ENCODE assay signal across 21 cellular contexts in the genomic region with DNA sequence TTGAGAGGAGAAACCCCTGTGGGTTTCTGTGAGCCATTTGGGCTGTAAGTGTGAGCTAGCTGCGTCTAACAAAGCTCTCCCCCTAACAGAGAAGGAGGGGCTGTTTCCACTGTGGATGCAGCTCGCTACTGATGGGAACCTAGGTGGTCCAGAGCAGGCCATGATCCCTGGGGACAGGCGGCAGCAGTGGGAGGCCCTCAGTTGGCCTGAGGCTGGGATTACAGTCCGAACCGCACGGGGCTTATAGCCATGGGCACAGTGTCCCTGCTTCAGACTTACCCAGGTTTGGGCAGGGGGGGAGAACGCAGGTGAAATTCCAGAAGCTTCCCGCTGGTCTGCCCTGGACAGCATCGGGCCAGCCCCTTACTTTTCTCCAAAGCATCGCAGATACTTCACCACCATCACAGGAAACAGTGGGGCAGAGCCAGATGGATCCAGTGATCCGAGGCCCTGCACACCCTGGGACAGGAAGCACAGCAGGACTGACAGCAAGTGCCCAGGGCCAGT.
A peak's percentile ranks its signal among the peaks of the same experiment; 100 is the strongest.
DNase-seq lines count a peak whose midpoint lies in the region; ATAC-seq, FAIRE-seq and TF ChIP-seq lines count a peak whose summit lies in the region.
"Had no signal": no experiment of that assay in that cellular context is flagged by ENCODE, and none has a peak within 500 bp of the region (broad histone marks: within the 10 kb centered on the region; RNA-seq: fewer than 3 reads in every experiment).

No MANE protein-coding gene starts in this region.

- H3K79me2 ChIP-seq in H9 (ENCODE audit: insufficient read depth, low read length) = no peaks in the 10 kb centered on the region

- no peak overlapping the region; the same call in 1 of the 2 replicates for H3K14ac ChIP-seq in H9 (ENCODE audit: insufficient read depth, low read length)
- H3K14ac ChIP-seq in neuronal stem cell (ENCODE audit: low read length) = no peak overlapping the region

- no peak for ATAC-seq in HG02870 (IDR thresholded peaks at IDR 0.05; ENCODE audit: unreplicated experiment)
- ATAC-seq in HG03045 (IDR thresholded peaks at IDR 0.05; ENCODE audit: unreplicated experiment) = no peak
- ATAC-seq: GM23338, T-cell had no signal

- H3K4me3 ChIP-seq in BLaER1 (peak overlapping the region; percentile 35), neuronal stem cell (ENCODE audit: low read length in 2 of 2) (no peak overlapping the region), kidney (ENCODE audit: low read length in 2 of 2) (no peak overlapping the region)
- H3K4me3 ChIP-seq: GM23338, SJSA1 had no signal

- H2AK5ac ChIP-seq in H9 (ENCODE audit: insufficient read length, low read length) (no peak overlapping the region), neuronal stem cell (ENCODE audit: low read depth, low read length) (no peak overlapping the region)

- H4K20me1 ChIP-seq in BLaER1 = no peaks in the 10 kb centered on the region
- H4K20me1 ChIP-seq in H9 (ENCODE audit: control insufficient read depth, insufficient read depth, insufficient read length) = no peaks in the 10 kb centered on the region

- H4K8ac ChIP-seq in H9 (replicated peaks; ENCODE audit: insufficient read length, low read depth, low read length) (no peak overlapping the region), neuronal stem cell (ENCODE audit: low read depth, low read length) (no peak overlapping the region)

- no peak overlapping the region for H4K5ac ChIP-seq in H9 (ENCODE audit: insufficient read length, low read depth, low read length)

- H3K4me2 ChIP-seq in BLaER1 (peak overlapping the region; percentile 93), H9 (ENCODE audit: insufficient read depth, insufficient read length, low read length) (no peak overlapping the region), neuronal stem cell (ENCODE audit: insufficient read depth, low read length, poor library complexity, severe bottlenecking) (no peak overlapping the region)
- H3K4me2 ChIP-seq: GM23338 had no signal

- WGBS in H9 (ENCODE audit: extremely low coverage, insufficient read length, low lambda C conversion rate) = no CpG with 5 or more reads among the region's 11 CpGs
- no CpG with 5 or more reads among the region's 11 CpGs for WGBS in neuronal stem cell (ENCODE audit: extremely low coverage in 2 of 2, insufficient read length in 2 of 2, insufficient replicate concordance in 1 of 2), 2 donors

- H3K9me3 Mint-ChIP-seq in H9 (no peaks in the 10 kb centered on the region), brain (peaks cover 0 to 5% (median 0%) of the 10 kb centered on the region in 5 experiments)
- H3K9me3 Mint-ChIP-seq: CD4-positive, alpha-beta T cell; GM23338; T-cell had no signal

- H3K4me1 Mint-ChIP-seq in H9 = peaks cover 5 to 9% of the 10 kb centered on the region in 2 experiments
- peaks cover 68% of the 10 kb centered on the region for H3K4me1 Mint-ChIP-seq in brain
- H3K4me1 Mint-ChIP-seq: T-cell had no signal

- no peak overlapping the region for H2BK12ac ChIP-seq in H9 (ENCODE audit: insufficient read length, low read depth, low read length)
- no peak overlapping the region for H2BK12ac ChIP-seq in neuronal stem cell (ENCODE audit: low read length)

- H4K91ac ChIP-seq in H9 (ENCODE audit: insufficient read length, low read depth, low read length) = no peak overlapping the region
- no peak overlapping the region for H4K91ac ChIP-seq in neuronal stem cell (ENCODE audit: low read depth, low read length, poor library complexity)

- H3K27me3 ChIP-seq in BLaER1 = no peaks in the 10 kb centered on the region
- H3K27me3 ChIP-seq in H9 (ENCODE audit: insufficient read depth, low read length) = no peaks in the 10 kb centered on the region
- H3K27me3 ChIP-seq in neuronal stem cell (ENCODE audit: control insufficient read depth in 3 of 3, insufficient read depth in 3 of 3, low read depth in 1 of 3, low read length in 3 of 3) = peaks cover 0 to 2% (median 0%) of the 10 kb centered on the region in 3 experiments
- H3K27me3 ChIP-seq: SJSA1 had no signal

- no peak overlapping the region for H3K23ac ChIP-seq in H9 (ENCODE audit: insufficient read length, low read depth, low read length)
- H3K23ac ChIP-seq in neuronal stem cell (ENCODE audit: low read depth, low read length, poor library complexity) = peak overlapping the region; percentile 2

- no peaks in the 10 kb centered on the region for H3K23me2 ChIP-seq in H9 (ENCODE audit: insufficient read length, low read depth, low read length, poor library complexity, severe bottlenecking)

- no peak overlapping the region for H3K4ac ChIP-seq in H9 (ENCODE audit: low read depth, low read length)
- no peak overlapping the region for H3K4ac ChIP-seq in neuronal stem cell (ENCODE audit: low read length)

- no peak overlapping the region for H2BK120ac ChIP-seq in H9 (ENCODE audit: low read depth, low read length, poor library complexity, severe bottlenecking)
- no peak overlapping the region for H2BK120ac ChIP-seq in neuronal stem cell (ENCODE audit: low read depth, low read length)

- no peaks in the 10 kb centered on the region; a peak in 1 of 7 replicates for H3K36me3 Mint-ChIP-seq in H9 (ENCODE audit: insufficient read depth in 1 of 3, low read depth in 3 of 3)
- H3K36me3 Mint-ChIP-seq in brain = no peaks in the 10 kb centered on the region

- H3K4me1 ChIP-seq in BLaER1 (peaks cover 100% of the 10 kb centered on the region), H9 (ENCODE audit: insufficient read depth, low read length) (no peaks in the 10 kb centered on the region), neuronal stem cell (ENCODE audit: control insufficient read depth in 2 of 2, insufficient read depth in 1 of 2, low read depth in 1 of 2, low read length in 2 of 2) (peaks cover 4% of the 10 kb centered on the region in 2 donors), kidney (ENCODE audit: control insufficient read depth in 1 of 2, insufficient read depth in 1 of 2, low read depth in 1 of 2, low read length in 2 of 2) (peaks cover 3 to 7% of the 10 kb centered on the region in 2 donors)

- H3K36me3 ChIP-seq in BLaER1 (no peaks in the 10 kb centered on the region), neuronal stem cell (replicated peaks in 1 of 2; ENCODE audit: control insufficient read depth in 2 of 2, insufficient read depth in 2 of 2, low read length in 2 of 2) (no peaks in the 10 kb centered on the region), kidney (ENCODE audit: control insufficient read depth in 1 of 2, insufficient read depth in 2 of 2, low read length in 2 of 2) (no peaks in the 10 kb centered on the region)
- H3K36me3 ChIP-seq: SJSA1 had no signal

- peak overlapping the region; percentile 57 for H3K9ac ChIP-seq in BLaER1
- H3K9ac ChIP-seq in H9 (ENCODE audit: extremely low read depth, insufficient read length, low read length) = no peak overlapping the region
- no peak overlapping the region for H3K9ac ChIP-seq in neuronal stem cell (ENCODE audit: low read depth, low read length, poor library complexity)
- H3K9ac ChIP-seq in kidney (ENCODE audit: low read length in 2 of 2) = no peak overlapping the region

- H2BK20ac ChIP-seq in H9 (ENCODE audit: low read depth, low read length, poor library complexity, severe bottlenecking) = no peak overlapping the region

- H3K4me3 Mint-ChIP-seq in H9 = no peak overlapping the region
- no peak overlapping the region for H3K4me3 Mint-ChIP-seq in brain
- H3K4me3 Mint-ChIP-seq: CD4-positive, alpha-beta T cell; GM23338; T-cell had no signal

- H2BK5ac ChIP-seq in H9 (ENCODE audit: insufficient read length, low read length) (no peak overlapping the region), neuronal stem cell (ENCODE audit: low read length) (no peak overlapping the region)

- peak overlapping the region in 2 of 3 experiments; percentile 14 to 65; a peak in 1 of 7 replicates for H3K27ac Mint-ChIP-seq in H9
- H3K27ac Mint-ChIP-seq in brain = peak overlapping the region in 3 of 5 experiments; percentile 30 to 76 (median 73)
- H3K27ac Mint-ChIP-seq: CD4-positive, alpha-beta T cell; GM23338; T-cell had no signal

- no peaks in the 10 kb centered on the region for H3K79me1 ChIP-seq in H9 (ENCODE audit: insufficient read depth, low read depth, low read length, poor library complexity, severe bottlenecking)
- no peaks in the 10 kb centered on the region for H3K79me1 ChIP-seq in neuronal stem cell (ENCODE audit: low read depth, low read length)

- TF ChIP-seq CTCF in H9 (conservative IDR thresholded peaks at IDR 0.05) = no peak
- TF ChIP-seq CTCF in brain (conservative IDR thresholded peaks at IDR 0.05) = no peak
- TF ChIP-seq CTCF in kidney (IDR thresholded peaks at IDR 0.05; ENCODE audit: borderline replicate concordance, extremely low read depth, insufficient read depth) = no peak

- H2BK15ac ChIP-seq in H9 (ENCODE audit: low read depth, low read length) (no peak overlapping the region), neuronal stem cell (ENCODE audit: low read length) (no peak overlapping the region)

- no peak overlapping the region for H3K56ac ChIP-seq in H9 (ENCODE audit: insufficient read length, low read depth, low read length)

- DNase-seq in H9 (no peak), neuronal stem cell (ENCODE audit: low spot score) (no peak), RCC 7860 (ENCODE audit: low spot score) (no peak), kidney (no peak)
- DNase-seq: CD4-positive, alpha-beta T cell; COR-L47; GF-D8; HCEC 1CT; Karpas-422; MV-4-11; NCI-H146; NCI-H1930; NCI-H524; T-cell had no signal

- H3T11ph ChIP-seq in H9 (ENCODE audit: low read length) = no peak overlapping the region

- H3K18ac ChIP-seq in H9 (ENCODE audit: insufficient read length, low read depth, low read length) (no peak overlapping the region), neuronal stem cell (ENCODE audit: low read length) (peak overlapping the region; percentile 59)

- intact Hi-C loops in kidney (cut with DNase I) = no loop called here

- H2AFZ ChIP-seq in H9 (ENCODE audit: low read length) (no peak overlapping the region), neuronal stem cell (ENCODE audit: low read length) (no peak overlapping the region)
- H2AFZ ChIP-seq: GM23338 had no signal

- no peak for FAIRE-seq in RCC 7860 (lab: Jason Lieb, UNC)
- no peak for FAIRE-seq in kidney (lab: Jason Lieb, UNC)
- FAIRE-seq: GM12891 had no signal

- H3K27ac ChIP-seq in BLaER1 (peak overlapping the region; percentile 92), H9 (ENCODE audit: insufficient read length, low read depth, low read length) (no peak overlapping the region), neuronal stem cell (replicated peaks; ENCODE audit: low read length) (no peak overlapping the region), kidney (ENCODE audit: low read depth in 2 of 2, low read length in 2 of 2) (no peak overlapping the region)
- H3K27ac ChIP-seq: SJSA1 had no signal

- H3K9me3 ChIP-seq in BLaER1 (no peaks in the 10 kb centered on the region), H9 (ENCODE audit: control insufficient read depth, low read depth, low read length) (no peaks in the 10 kb centered on the region), neuronal stem cell (replicated peaks in 1 of 2; ENCODE audit: control insufficient read depth in 2 of 2, insufficient read depth in 1 of 2, low read depth in 1 of 2, low read length in 2 of 2) (peaks cover 0 to 2% of the 10 kb centered on the region in 2 donors), kidney (ENCODE audit: control insufficient read depth in 1 of 2, low read length in 2 of 2) (no peaks in the 10 kb centered on the region)
- H3K9me3 ChIP-seq: SJSA1 had no signal

- H3K27me3 Mint-ChIP-seq in H9 (ENCODE audit: low read depth) (peaks cover 3% of the 10 kb centered on the region), brain (peaks cover 9% of the 10 kb centered on the region)
- H3K27me3 Mint-ChIP-seq: CD4-positive, alpha-beta T cell had no signal
